12 cellular contexts compared by ENCODE assay signal in the genomic region with DNA sequence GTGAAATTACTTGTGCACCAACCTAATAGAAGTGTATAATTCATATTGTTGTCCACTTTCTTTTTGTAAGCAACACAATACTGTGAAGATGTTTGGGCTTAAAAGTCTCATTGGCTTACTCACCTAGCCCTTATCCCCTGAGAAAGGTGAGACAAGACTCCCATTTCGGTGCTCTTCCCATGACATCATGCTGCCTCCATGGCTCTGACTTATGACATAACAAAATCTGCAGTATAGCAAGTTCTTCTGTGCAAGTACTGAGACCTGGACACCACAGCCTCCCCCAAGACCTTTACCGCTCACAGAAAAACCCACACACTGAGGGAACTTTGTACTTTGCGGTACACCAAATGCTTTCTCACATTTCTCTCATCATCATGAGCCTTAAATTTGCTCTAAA. TPM values are rescaled to one million over a fixed set of nuclear protein-coding genes. Genes with fewer than 3 reads are reported as not detected.
"Had no signal": no experiment of that assay in that cellular context is flagged by ENCODE, and none has a peak within 500 bp of the region (broad histone marks: within the 10 kb centered on the region; RNA-seq: fewer than 3 reads in every experiment).

No MANE protein-coding gene starts in this region.

- H2AFZ ChIP-seq: GM23248, GM23338 had no signal

- FAIRE-seq: H1, H54 had no signal

- H3K4me2 ChIP-seq: GM23338 had no signal

- H3K9ac ChIP-seq: GM23248 had no signal

- H3K4me1 ChIP-seq: HAP-1 had no signal

- H3K27ac ChIP-seq: GM23248 had no signal

- DNase-seq: GM23248, GOT3, H7, H9, HCEC 1CT, HFFc6 had no signal

- H3K4me3 ChIP-seq: GM23248, GM23338, HAP-1 had no signal

- H3K9me3 ChIP-seq: HAP-1 had no signal

- H3K36me3 ChIP-seq: HAP-1 had no signal

- ATAC-seq: GM23338, HCT116 had no signal

RNA-seq across cellular contexts. Expression of a gene that starts 50.5 kb away (rescaled TPM):
- total RNA-seq: GM23248, GM23338, H1, H4, H7, H9, HFFc6 had no signal
- polyA plus RNA-seq: GM23248, GM23338, H1 had no signal
